Comparison of ENCODE assay signal across 1 cellular context in the genomic region with DNA sequence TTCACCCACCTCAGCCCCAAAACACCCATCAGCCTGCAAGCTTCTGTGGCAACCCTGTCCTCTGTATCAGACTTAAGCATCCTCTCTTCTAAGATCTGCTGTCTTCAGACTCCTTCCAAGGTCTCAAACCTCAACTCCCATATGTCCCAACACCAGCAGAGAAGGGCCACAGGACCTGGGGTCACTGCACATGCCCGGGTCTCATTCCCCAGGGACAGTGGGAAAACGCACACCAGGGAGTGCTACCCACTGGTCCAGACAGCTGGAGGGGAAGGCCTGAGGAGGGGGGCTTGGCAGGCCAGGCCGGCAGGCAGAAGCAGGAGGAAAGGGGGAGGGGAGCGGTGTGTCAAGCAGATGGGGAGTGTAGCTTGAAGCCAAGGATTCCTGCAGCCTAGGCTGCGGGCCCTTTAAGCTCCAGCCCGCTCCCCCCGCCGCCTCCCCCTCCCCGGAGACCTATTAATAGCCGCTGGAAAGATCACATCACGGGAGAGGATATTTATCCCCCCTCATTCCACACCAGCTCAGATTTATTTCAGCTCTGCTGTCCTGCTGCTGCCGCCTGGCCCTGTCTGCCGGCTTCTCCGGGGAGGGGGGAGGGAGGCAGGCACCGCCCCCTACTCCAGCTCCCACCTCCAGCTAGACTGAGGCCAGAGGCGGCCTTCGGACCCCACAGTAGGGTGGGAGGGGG.
TF ChIP-seq lines count a peak whose summit lies in the region.

No MANE protein-coding gene starts in this region.

TF ChIP-seq in IMR-90, 13 proteins besides CTCF, POLR2A, EP300 and RAD21 (continued from another document):
- TF ChIP-seq, protein P1, sequence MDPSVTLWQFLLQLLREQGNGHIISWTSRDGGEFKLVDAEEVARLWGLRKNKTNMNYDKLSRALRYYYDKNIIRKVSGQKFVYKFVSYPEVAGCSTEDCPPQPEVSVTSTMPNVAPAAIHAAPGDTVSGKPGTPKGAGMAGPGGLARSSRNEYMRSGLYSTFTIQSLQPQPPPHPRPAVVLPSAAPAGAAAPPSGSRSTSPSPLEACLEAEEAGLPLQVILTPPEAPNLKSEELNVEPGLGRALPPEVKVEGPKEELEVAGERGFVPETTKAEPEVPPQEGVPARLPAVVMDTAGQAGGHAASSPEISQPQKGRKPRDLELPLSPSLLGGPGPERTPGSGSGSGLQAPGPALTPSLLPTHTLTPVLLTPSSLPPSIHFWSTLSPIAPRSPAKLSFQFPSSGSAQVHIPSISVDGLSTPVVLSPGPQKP (IDR thresholded peaks at IDR 0.05; ENCODE audit: borderline replicate concordance, low read depth, low read length), result no peak
